ENCODE assay signal across 19 cellular contexts in genomic region chr5:30069441-30070263, GRCh38.
"Had no signal": no experiment of that assay in that cellular context is flagged by ENCODE, and none has a peak within 500 bp of the region (broad histone marks: within the 10 kb centered on the region; RNA-seq: fewer than 3 reads in every experiment).

No MANE protein-coding gene starts in this region.

- H3K9me3 Mint-ChIP-seq: type B pancreatic cell had no signal

- H3K27ac ChIP-seq: SK-N-MC, testis had no signal

- H3K27me3 Mint-ChIP-seq: activated B cell treated with CpG ODN at 0.5 μM for 24 hours; activated CD4-positive, alpha-beta T cell treated with anti-CD3 and anti-CD28 coated beads for 36 hours; activated naive CD4-positive, alpha-beta T cell treated with anti-CD3 and anti-CD28 coated beads, Interleukin-2, amount 50 U/mL, for 24 hours; dendritic cell treated with granulocyte-macrophage colony-stimulating factor and Interleukin-4, amounts not matched to agents 40 ng/mL and 50 ng/mL, for 4 days; T-helper 17 cell; type B pancreatic cell had no signal

- ATAC-seq: activated CD4-positive, alpha-beta T cell treated with anti-CD3 and anti-CD28 coated beads for 36 hours; T-helper 17 cell had no signal

- H3K4me1 Mint-ChIP-seq: activated B cell treated with CpG ODN at 0.5 μM for 24 hours; activated CD4-positive, alpha-beta T cell treated with anti-CD3 and anti-CD28 coated beads for 36 hours; activated naive CD4-positive, alpha-beta T cell treated with anti-CD3 and anti-CD28 coated beads, Interleukin-2, amount 50 U/mL, for 24 hours; brain; T-helper 17 cell had no signal

- DNase-seq: activated B cell treated with CpG ODN at 0.5 μM for 24 hours; activated CD4-positive, alpha-beta T cell treated with anti-CD3 and anti-CD28 coated beads for 36 hours; activated gamma-delta T cell; effector CD4-positive, alpha-beta T cell; erythroblast; foreskin fibroblast; mammary epithelial cell; occipital lobe; retina; stimulated activated CD4-positive, alpha-beta T cell treated with anti-CD3 and anti-CD28 coated beads, Interleukin-12 subunit alpha, Interleukin-12 subunit beta, amount 100 ng/mL, for 4 hours; SW 1271; T-helper 17 cell; testis had no signal

- H3K36me3 Mint-ChIP-seq: activated naive CD4-positive, alpha-beta T cell treated with anti-CD3 and anti-CD28 coated beads, Interleukin-2, amount 50 U/mL, for 24 hours; brain; type B pancreatic cell had no signal

- FAIRE-seq: keratinocyte had no signal

- H3K9me3 ChIP-seq: testis had no signal

- H3K27me3 ChIP-seq: testis had no signal

- H3K4me1 ChIP-seq: testis had no signal

- H3K4me3 ChIP-seq: SK-N-MC, testis had no signal

- H3K4me3 Mint-ChIP-seq: activated B cell treated with CpG ODN at 0.5 μM for 24 hours; activated CD4-positive, alpha-beta T cell treated with anti-CD3 and anti-CD28 coated beads for 36 hours; activated naive CD4-positive, alpha-beta T cell treated with anti-CD3 and anti-CD28 coated beads, Interleukin-2, amount 50 U/mL, for 24 hours; brain; dendritic cell treated with granulocyte-macrophage colony-stimulating factor and Interleukin-4, amounts not matched to agents 40 ng/mL and 50 ng/mL, for 4 days; T-helper 17 cell; type B pancreatic cell had no signal

- H3K27ac Mint-ChIP-seq: activated B cell treated with CpG ODN at 0.5 μM for 24 hours; activated CD4-positive, alpha-beta T cell treated with anti-CD3 and anti-CD28 coated beads for 36 hours; activated naive CD4-positive, alpha-beta T cell treated with anti-CD3 and anti-CD28 coated beads, Interleukin-2, amount 50 U/mL, for 24 hours; brain; dendritic cell treated with granulocyte-macrophage colony-stimulating factor and Interleukin-4, amounts not matched to agents 40 ng/mL and 50 ng/mL, for 4 days; T-helper 17 cell; type B pancreatic cell had no signal
